In the genomic region with DNA sequence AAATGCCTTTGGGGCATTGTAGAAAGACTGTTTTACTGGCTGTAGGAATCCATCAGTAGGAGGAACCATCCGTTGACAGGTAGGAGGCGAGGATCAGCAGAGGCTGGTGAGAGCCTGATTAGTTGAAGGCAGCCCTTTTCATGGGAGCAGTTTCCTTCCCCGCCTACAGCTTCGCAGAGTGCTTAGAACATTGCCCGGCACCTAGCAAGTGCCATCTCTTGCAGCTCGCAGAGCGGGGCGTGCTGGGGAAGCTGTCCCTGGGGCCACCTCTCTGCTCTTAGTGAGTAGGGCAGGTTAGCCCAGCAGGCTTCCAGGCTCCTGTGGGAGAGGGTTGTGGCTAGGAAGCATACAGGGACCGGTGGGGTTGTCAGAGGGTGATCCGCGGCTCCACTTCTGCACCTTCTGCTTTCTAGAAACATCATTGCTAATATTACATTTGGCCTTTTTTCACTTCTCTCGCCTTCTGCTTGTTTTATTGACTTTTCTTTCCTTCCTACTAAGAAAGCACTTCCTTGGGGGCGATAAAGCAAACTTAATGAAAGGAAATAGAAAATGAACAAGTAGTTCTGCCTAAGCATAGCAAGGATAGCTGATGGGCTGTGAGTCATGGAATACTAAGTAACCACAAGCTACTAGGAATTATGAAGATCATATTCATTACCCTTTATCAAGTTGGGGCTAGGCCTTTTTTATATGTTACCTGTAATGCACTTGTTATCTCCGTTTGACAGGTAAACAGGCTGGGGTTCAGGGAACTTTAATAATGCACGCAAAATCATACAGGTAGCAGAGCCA, we compare ENCODE assay signal across 1 cellular context.
TF ChIP-seq lines count a peak whose summit lies in the region.

No MANE protein-coding gene starts in this region.

TF ChIP-seq in HepG2, 621 proteins besides CTCF, POLR2A, EP300 and RAD21 (continued from another document):
- TF ChIP-seq TIGD3 (CRISPR knock-in tag; IDR thresholded peaks at IDR 0.05; ENCODE audit: borderline replicate concordance), result no peak
- TF ChIP-seq, protein P1, sequence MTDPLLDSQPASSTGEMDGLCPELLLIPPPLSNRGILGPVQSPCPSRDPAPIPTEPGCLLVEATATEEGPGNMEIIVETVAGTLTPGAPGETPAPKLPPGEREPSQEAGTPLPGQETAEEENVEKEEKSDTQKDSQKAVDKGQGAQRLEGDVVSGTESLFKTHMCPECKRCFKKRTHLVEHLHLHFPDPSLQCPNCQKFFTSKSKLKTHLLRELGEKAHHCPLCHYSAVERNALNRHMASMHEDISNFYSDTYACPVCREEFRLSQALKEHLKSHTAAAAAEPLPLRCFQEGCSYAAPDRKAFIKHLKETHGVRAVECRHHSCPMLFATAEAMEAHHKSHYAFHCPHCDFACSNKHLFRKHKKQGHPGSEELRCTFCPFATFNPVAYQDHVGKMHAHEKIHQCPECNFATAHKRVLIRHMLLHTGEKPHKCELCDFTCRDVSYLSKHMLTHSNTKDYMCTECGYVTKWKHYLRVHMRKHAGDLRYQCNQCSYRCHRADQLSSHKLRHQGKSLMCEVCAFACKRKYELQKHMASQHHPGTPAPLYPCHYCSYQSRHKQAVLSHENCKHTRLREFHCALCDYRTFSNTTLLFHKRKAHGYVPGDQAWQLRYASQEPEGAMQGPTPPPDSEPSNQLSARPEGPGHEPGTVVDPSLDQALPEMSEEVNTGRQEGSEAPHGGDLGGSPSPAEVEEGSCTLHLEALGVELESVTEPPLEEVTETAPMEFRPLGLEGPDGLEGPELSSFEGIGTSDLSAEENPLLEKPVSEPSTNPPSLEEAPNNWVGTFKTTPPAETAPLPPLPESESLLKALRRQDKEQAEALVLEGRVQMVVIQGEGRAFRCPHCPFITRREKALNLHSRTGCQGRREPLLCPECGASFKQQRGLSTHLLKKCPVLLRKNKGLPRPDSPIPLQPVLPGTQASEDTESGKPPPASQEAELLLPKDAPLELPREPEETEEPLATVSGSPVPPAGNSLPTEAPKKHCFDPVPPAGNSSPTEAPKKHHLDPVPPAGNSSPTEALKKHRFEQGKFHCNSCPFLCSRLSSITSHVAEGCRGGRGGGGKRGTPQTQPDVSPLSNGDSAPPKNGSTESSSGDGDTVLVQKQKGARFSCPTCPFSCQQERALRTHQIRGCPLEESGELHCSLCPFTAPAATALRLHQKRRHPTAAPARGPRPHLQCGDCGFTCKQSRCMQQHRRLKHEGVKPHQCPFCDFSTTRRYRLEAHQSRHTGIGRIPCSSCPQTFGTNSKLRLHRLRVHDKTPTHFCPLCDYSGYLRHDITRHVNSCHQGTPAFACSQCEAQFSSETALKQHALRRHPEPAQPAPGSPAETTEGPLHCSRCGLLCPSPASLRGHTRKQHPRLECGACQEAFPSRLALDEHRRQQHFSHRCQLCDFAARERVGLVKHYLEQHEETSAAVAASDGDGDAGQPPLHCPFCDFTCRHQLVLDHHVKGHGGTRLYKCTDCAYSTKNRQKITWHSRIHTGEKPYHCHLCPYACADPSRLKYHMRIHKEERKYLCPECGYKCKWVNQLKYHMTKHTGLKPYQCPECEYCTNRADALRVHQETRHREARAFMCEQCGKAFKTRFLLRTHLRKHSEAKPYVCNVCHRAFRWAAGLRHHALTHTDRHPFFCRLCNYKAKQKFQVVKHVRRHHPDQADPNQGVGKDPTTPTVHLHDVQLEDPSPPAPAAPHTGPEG (CRISPR knock-in tag; IDR thresholded peaks at IDR 0.05), result no peak
- TF ChIP-seq HES4 (CRISPR knock-in tag; IDR thresholded peaks at IDR 0.05; ENCODE audit: borderline replicate concordance), result no peak
- no peak for TF ChIP-seq ZFY (CRISPR knock-in tag; IDR thresholded peaks at IDR 0.05)
- TF ChIP-seq ZNF7 (CRISPR knock-in tag; IDR thresholded peaks at IDR 0.05), result no peak
- TF ChIP-seq MTF2 (CRISPR knock-in tag; IDR thresholded peaks at IDR 0.05; ENCODE audit: borderline replicate concordance), result no peak
- no peak for TF ChIP-seq ZNF704 (CRISPR knock-in tag; IDR thresholded peaks at IDR 0.05; ENCODE audit: borderline replicate concordance)
- TF ChIP-seq DNMT3B (CRISPR knock-in tag; conservative IDR thresholded peaks at IDR 0.05), result no peak
TF ChIP-seq in HepG2: peak in this region for 0.
